ENCODE assay signal across 15 cellular contexts in the genomic region with DNA sequence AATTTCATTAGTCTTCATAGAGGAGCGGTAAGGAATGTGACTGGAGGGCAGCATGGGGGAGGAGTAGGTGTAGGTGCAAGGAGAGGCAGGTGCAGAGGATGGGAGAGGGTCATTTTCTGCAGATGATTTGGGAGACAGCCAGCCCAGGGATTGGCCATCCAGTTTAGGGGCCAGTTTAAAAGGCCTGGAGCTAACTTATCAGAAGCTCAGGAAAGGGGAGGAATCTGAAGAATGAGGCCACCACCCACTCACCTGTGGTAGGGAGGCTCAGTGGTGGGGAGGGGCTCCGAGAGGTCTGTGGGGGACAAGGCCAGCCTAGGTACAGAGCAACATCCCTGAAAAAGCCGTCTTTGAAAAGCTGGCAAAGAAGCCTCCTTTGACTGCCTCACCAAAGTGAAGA.
A peak's percentile ranks its signal among the peaks of the same experiment; 100 is the strongest.
DNase-seq lines count a peak whose midpoint lies in the region; ATAC-seq and TF ChIP-seq lines count a peak whose summit lies in the region.
"Had no signal": no experiment of that assay in that cellular context is flagged by ENCODE, and none has a peak within 500 bp of the region (broad histone marks: within the 10 kb centered on the region; RNA-seq: fewer than 3 reads in every experiment).

No MANE protein-coding gene starts in this region.

- H3K27me3 Mint-ChIP-seq in stimulated activated naive CD8-positive, alpha-beta T cell treated with anti-CD3 and anti-CD28 coated beads, Interleukin-15, amount 100 ng/mL, for 72 hours = peaks cover 36% of the 10 kb centered on the region
- peaks cover 11% of the 10 kb centered on the region for H3K27me3 Mint-ChIP-seq in osteocyte (ENCODE audit: unreplicated experiment)
- H3K27me3 Mint-ChIP-seq: CD4-positive, alpha-beta memory T cell had no signal

- no peaks in the 10 kb centered on the region for H3K36me3 Mint-ChIP-seq in osteocyte (ENCODE audit: unreplicated experiment)
- H3K36me3 Mint-ChIP-seq: CD4-positive, alpha-beta memory T cell had no signal

- no peaks in the 10 kb centered on the region for H3K4me1 Mint-ChIP-seq in stimulated activated naive CD8-positive, alpha-beta T cell treated with anti-CD3 and anti-CD28 coated beads, Interleukin-15, amount 100 ng/mL, for 72 hours
- no peaks in the 10 kb centered on the region for H3K4me1 Mint-ChIP-seq in osteocyte (ENCODE audit: unreplicated experiment)
- H3K4me1 Mint-ChIP-seq: CD4-positive, alpha-beta memory T cell had no signal

- no peak for DNase-seq in stimulated activated naive CD8-positive, alpha-beta T cell treated with anti-CD3 and anti-CD28 coated beads, Interleukin-15, Interleukin-2, amounts not matched to agents 100 U/mL and 50 U/mL, for 24 hours
- DNase-seq in stimulated activated naive CD8-positive, alpha-beta T cell treated with anti-CD3 and anti-CD28 coated beads, Interleukin-15, amount 100 ng/mL, for 72 hours = no peak
- peak; percentile 37 for DNase-seq in ecto neural progenitor cell (ENCODE audit: low spot score)
- peak; percentile 49 for DNase-seq in osteocyte (ENCODE audit: extremely low spot score, unreplicated experiment)
- DNase-seq in GM19238 (ENCODE audit: insufficient read length, low spot score) = no peak
- DNase-seq in NCI-H2107 (lab: John Stamatoyannopoulos, UW) = no peak
- DNase-seq: ACHN; BE2C; CD4-positive, alpha-beta memory T cell; DMS153; DMS79 treated with DMSO at 0.1 percent for 48 hours; EL; GOT3 had no signal

- no peaks in the 10 kb centered on the region for H3K9me3 Mint-ChIP-seq in stimulated activated naive CD8-positive, alpha-beta T cell treated with anti-CD3 and anti-CD28 coated beads, Interleukin-15, amount 100 ng/mL, for 72 hours
- H3K9me3 Mint-ChIP-seq in osteocyte (ENCODE audit: unreplicated experiment) = no peaks in the 10 kb centered on the region
- H3K9me3 Mint-ChIP-seq: CD4-positive, alpha-beta memory T cell had no signal

- ATAC-seq in stimulated activated naive CD8-positive, alpha-beta T cell treated with anti-CD3 and anti-CD28 coated beads, Interleukin-15, Interleukin-2, amounts not matched to agents 100 U/mL and 50 U/mL, for 24 hours = peak; percentile 9
- ATAC-seq in stimulated activated naive CD8-positive, alpha-beta T cell treated with anti-CD3 and anti-CD28 coated beads, Interleukin-15, amount 100 ng/mL, for 72 hours = no peak
- ATAC-seq in HG02981 (IDR thresholded peaks at IDR 0.05; ENCODE audit: unreplicated experiment) = no peak
- ATAC-seq: HepG2 had no signal

- no peak for TF ChIP-seq CTCF in osteocyte (IDR thresholded peaks at IDR 0.05)

- no peak overlapping the region for H3K4me3 Mint-ChIP-seq in stimulated activated naive CD8-positive, alpha-beta T cell treated with anti-CD3 and anti-CD28 coated beads, Interleukin-15, amount 100 ng/mL, for 72 hours
- no peak overlapping the region for H3K4me3 Mint-ChIP-seq in osteocyte (ENCODE audit: unreplicated experiment)

- peak overlapping the region in 1 of 2 donors; percentile 10 for H3K27ac Mint-ChIP-seq in stimulated activated naive CD8-positive, alpha-beta T cell treated with anti-CD3 and anti-CD28 coated beads, Interleukin-15, amount 100 ng/mL, for 72 hours
- H3K27ac Mint-ChIP-seq in osteocyte (ENCODE audit: unreplicated experiment) = no peak overlapping the region
- H3K27ac Mint-ChIP-seq: CD4-positive, alpha-beta memory T cell had no signal

Comparison
In these comparisons a context has a peak if more than half of its experiments do, and no peak if none do; other contexts are left out.
1. DNase-seq: peak in ecto neural progenitor cell (single experiment) and osteocyte (single experiment); none in stimulated activated naive CD8-positive, alpha-beta T cell treated with anti-CD3 and anti-CD28 coated beads, Interleukin-15, Interleukin-2, amounts not matched to agents 100 U/mL and 50 U/mL, for 24 hours (single experiment), stimulated activated naive CD8-positive, alpha-beta T cell treated with anti-CD3 and anti-CD28 coated beads, Interleukin-15, amount 100 ng/mL, for 72 hours (0 of 2), GM19238 (single experiment) and NCI-H2107 (single experiment).